Comparison of ENCODE assay signal across 1 cellular context in genomic region chr20:62937353-62938104, GRCh38.
A peak's percentile ranks its signal among the peaks of the same experiment; 100 is the strongest.
TF ChIP-seq lines count a peak whose summit lies in the region.

No MANE protein-coding gene starts in this region.

TF ChIP-seq in GM12878, 131 proteins besides CTCF, POLR2A, EP300 and RAD21 (continued from another document and continues in another):
- TF ChIP-seq CUX1 (IDR thresholded peaks at IDR 0.05; ENCODE audit: insufficient replicate concordance, low read depth, low read length) (no peak), SMARCA5 (IDR thresholded peaks at IDR 0.05) (no peak), SUZ12 (IDR thresholded peaks at IDR 0.05; ENCODE audit: unreplicated experiment) (no peak), BRCA1 (IDR thresholded peaks at IDR 0.05; ENCODE audit: low read depth, low read length) (peak; percentile 75), GATAD2B (conservative IDR thresholded peaks at IDR 0.05; ENCODE audit: low read depth) (peak; percentile 52; the same call in 1 of the 2 replicates), PAX5 (IDR thresholded peaks at IDR 0.05; ENCODE audit: borderline replicate concordance, low read depth, low read length) (peak; percentile 85; the same call in 1 of the 2 replicates), EED (IDR thresholded peaks at IDR 0.05; ENCODE audit: low read depth) (no peak), PBX3 (IDR thresholded peaks at IDR 0.05; ENCODE audit: insufficient replicate concordance, low read depth, low read length) (no peak), RB1 (IDR thresholded peaks at IDR 0.05; ENCODE audit: borderline replicate concordance) (peak; percentile 69; the same call in 1 of the 2 replicates), MXI1 (IDR thresholded peaks at IDR 0.05; ENCODE audit: low read depth, low read length) (peak; percentile 84), IKZF1 (conservative IDR thresholded peaks at IDR 0.05) (peak; percentile 94), JUNB (IDR thresholded peaks at IDR 0.05) (no peak), BCL3 (IDR thresholded peaks at IDR 0.05; ENCODE audit: borderline replicate concordance, insufficient read depth, low read depth, low read length, poor library complexity, severe bottlenecking) (no peak), TARDBP (IDR thresholded peaks at IDR 0.05; ENCODE audit: borderline replicate concordance) (no peak), ZNF274 (IDR thresholded peaks at IDR 0.05; ENCODE audit: insufficient read depth, insufficient read length) (no peak), RAD51 (IDR thresholded peaks at IDR 0.05) (no peak), RUNX3 (IDR thresholded peaks at IDR 0.05; ENCODE audit: low read length) (peak; percentile 58), ZBTB4 (CRISPR knock-in tag; IDR thresholded peaks at IDR 0.05) (no peak), CBX3 (IDR thresholded peaks at IDR 0.05; ENCODE audit: borderline replicate concordance, low read depth) (no peak), CEBPB (IDR thresholded peaks at IDR 0.05; ENCODE audit: borderline replicate concordance in 1 of 2, low read depth in 2 of 2, low read length in 2 of 2) (no peak), TAF1 (IDR thresholded peaks at IDR 0.05; ENCODE audit: borderline replicate concordance, low read depth, low read length) (peak; percentile 85), NR2C1 (IDR thresholded peaks at IDR 0.05) (0 out of 2 replicates have a peak, but pooled peaks have one; percentile 2), HDGF (IDR thresholded peaks at IDR 0.05) (no peak), ZBTB40 (IDR thresholded peaks at IDR 0.05; ENCODE audit: borderline replicate concordance) (peak; percentile 79; the same call in 1 of the 2 replicates), CREB1 (IDR thresholded peaks at IDR 0.05; ENCODE audit: low read depth) (peak; percentile 77), MTA3 (IDR thresholded peaks at IDR 0.05; ENCODE audit: borderline replicate concordance, low read length) (no peak), SPI1 (IDR thresholded peaks at IDR 0.05; ENCODE audit: borderline replicate concordance, insufficient read depth, low read depth, low read length) (no peak), ZNF24 (IDR thresholded peaks at IDR 0.05) (no peak), ZZZ3 (IDR thresholded peaks at IDR 0.05; ENCODE audit: control insufficient read depth, insufficient read length, low read depth) (no peak), ESRRA (IDR thresholded peaks at IDR 0.05; ENCODE audit: low read length) (no peak), KAT2A (conservative IDR thresholded peaks at IDR 0.05; ENCODE audit: control insufficient read depth, low read depth, low read length) (no peak), GABPA (IDR thresholded peaks at IDR 0.05; ENCODE audit: low read depth) (peak; percentile 81), ZNF687 (IDR thresholded peaks at IDR 0.05) (peak; percentile 71), NFIC (IDR thresholded peaks at IDR 0.05; ENCODE audit: low read depth, low read length) (no peak), PAX8 (IDR thresholded peaks at IDR 0.05) (no peak)
- TF ChIP-seq, protein P1, sequence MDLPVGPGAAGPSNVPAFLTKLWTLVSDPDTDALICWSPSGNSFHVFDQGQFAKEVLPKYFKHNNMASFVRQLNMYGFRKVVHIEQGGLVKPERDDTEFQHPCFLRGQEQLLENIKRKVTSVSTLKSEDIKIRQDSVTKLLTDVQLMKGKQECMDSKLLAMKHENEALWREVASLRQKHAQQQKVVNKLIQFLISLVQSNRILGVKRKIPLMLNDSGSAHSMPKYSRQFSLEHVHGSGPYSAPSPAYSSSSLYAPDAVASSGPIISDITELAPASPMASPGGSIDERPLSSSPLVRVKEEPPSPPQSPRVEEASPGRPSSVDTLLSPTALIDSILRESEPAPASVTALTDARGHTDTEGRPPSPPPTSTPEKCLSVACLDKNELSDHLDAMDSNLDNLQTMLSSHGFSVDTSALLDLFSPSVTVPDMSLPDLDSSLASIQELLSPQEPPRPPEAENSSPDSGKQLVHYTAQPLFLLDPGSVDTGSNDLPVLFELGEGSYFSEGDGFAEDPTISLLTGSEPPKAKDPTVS (IDR thresholded peaks at IDR 0.05; ENCODE audit: low read depth, low read length), result no peak
- TF ChIP-seq, protein P2, sequence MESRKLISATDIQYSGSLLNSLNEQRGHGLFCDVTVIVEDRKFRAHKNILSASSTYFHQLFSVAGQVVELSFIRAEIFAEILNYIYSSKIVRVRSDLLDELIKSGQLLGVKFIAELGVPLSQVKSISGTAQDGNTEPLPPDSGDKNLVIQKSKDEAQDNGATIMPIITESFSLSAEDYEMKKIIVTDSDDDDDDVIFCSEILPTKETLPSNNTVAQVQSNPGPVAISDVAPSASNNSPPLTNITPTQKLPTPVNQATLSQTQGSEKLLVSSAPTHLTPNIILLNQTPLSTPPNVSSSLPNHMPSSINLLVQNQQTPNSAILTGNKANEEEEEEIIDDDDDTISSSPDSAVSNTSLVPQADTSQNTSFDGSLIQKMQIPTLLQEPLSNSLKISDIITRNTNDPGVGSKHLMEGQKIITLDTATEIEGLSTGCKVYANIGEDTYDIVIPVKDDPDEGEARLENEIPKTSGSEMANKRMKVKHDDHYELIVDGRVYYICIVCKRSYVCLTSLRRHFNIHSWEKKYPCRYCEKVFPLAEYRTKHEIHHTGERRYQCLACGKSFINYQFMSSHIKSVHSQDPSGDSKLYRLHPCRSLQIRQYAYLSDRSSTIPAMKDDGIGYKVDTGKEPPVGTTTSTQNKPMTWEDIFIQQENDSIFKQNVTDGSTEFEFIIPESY (IDR thresholded peaks at IDR 0.05), result no peak
